In the genomic region with DNA sequence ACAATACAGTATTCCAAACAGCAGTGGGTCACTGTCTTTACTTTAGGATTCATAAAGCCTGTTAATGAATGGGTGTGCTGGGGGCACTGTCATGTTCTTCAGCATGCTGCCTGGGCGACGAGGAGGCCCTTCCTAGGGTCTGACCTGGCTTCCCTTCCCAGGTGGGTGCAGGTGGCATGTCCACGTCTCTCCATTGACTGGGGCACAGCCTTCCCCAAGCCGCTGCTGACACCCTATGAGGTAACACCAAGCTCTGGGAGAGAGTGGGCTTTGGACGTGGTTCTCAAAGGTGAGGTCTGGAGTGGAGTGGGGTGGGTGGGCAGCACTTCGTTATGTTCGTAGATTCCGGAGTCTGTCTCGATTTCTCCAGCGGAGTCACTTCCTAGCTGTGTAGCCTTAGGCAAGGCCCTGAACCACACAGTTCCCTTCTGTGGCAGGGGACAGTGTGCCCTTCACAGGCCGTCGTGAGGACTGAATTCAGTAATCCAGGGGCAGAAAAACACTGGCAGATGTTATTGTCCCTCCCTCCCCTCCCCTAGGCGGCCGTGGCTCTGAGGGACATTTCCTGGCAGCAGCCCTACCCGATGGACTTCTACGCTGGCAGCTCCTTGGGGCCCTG, we compare ENCODE assay signal across 8 cellular contexts. TPM values are rescaled to one million over a fixed set of nuclear protein-coding genes. Genes with fewer than 3 reads are reported as not detected.
DNase-seq lines count a peak whose midpoint lies in the region; ATAC-seq and TF ChIP-seq lines count a peak whose summit lies in the region.

No MANE protein-coding gene starts in this region.

- H3K9me3 ChIP-seq in GM23248 (ENCODE audit: low read depth) (no peaks in the 10 kb centered on the region), SU-DHL-6 (ENCODE audit: insufficient read depth, low read length) (no peaks in the 10 kb centered on the region), heart right ventricle (no peaks in the 10 kb centered on the region), spleen (no peaks in the 10 kb centered on the region)

- peaks cover 34% of the 10 kb centered on the region for H3F3A ChIP-seq in GM23248 (ENCODE audit: insufficient read depth)
- H3F3A ChIP-seq in SU-DHL-6 (ENCODE audit: insufficient read depth) = no peaks in the 10 kb centered on the region; the same call in 1 of the 2 replicates

- in situ Hi-C loops in GM23248 (cut with MboI) = no loop called here

- no peaks in the 10 kb centered on the region for H3K27me3 ChIP-seq in GM23248 (replicated peaks; ENCODE audit: insufficient read depth)
- no peaks in the 10 kb centered on the region for H3K27me3 ChIP-seq in SU-DHL-6 (ENCODE audit: low read length)
- no peaks in the 10 kb centered on the region for H3K27me3 ChIP-seq in heart right ventricle
- H3K27me3 ChIP-seq in spleen (replicated peaks in 1 of 7) = no peaks in the 10 kb centered on the region

- peak overlapping the region; percentile 85 for H3K27ac ChIP-seq in GM23248
- H3K27ac ChIP-seq in SU-DHL-6 (ENCODE audit: low read depth, low read length) = no peak overlapping the region
- H3K27ac ChIP-seq in heart right ventricle = peak overlapping the region in 9 of 10 donors; percentile 88 to 98 (median 93)
- H3K27ac ChIP-seq in spleen = peak overlapping the region; percentile 87 to 96 (median 93)

- H3K4me2 ChIP-seq in GM23248 (ENCODE audit: unreplicated experiment) (peak overlapping the region; percentile 95), SU-DHL-6 (ENCODE audit: low read depth, low read length, poor library complexity, severe bottlenecking) (peak overlapping the region; percentile 67)

- peak overlapping the region; percentile 69; the same call in 1 of the 2 replicates for H2AFZ ChIP-seq in GM23248
- peak overlapping the region; percentile 52 for H2AFZ ChIP-seq in SU-DHL-6 (ENCODE audit: low read depth, low read length, severe bottlenecking)

- H3K79me2 ChIP-seq in GM23248 (ENCODE audit: insufficient read depth) = peaks cover 30% of the 10 kb centered on the region
- peaks cover 6% of the 10 kb centered on the region; the same call in 1 of the 2 replicates for H3K79me2 ChIP-seq in SU-DHL-6 (ENCODE audit: insufficient read depth, low read length)

- DNase-seq in GM23248 (no peak), heart right ventricle (no peak), spleen (peak; percentile 79), SKM-1 treated with dmso at 0.1 percent for 144 hours (lab: John Stamatoyannopoulos, UW; ENCODE audit: unreplicated experiment) (no peak), SK-N-DZ (ENCODE audit: low spot score) (no peak), cortex of kidney (lab: John Stamatoyannopoulos, UW) (no peak)

- intact Hi-C loops in heart right ventricle (cut with DNase I) = loop anchor here in 4 of 10 donors (5.0 to 10.0 kb wide), 3 partner anchors 134 to 376 kb away; a partner anchor contains a TSS
- intact Hi-C loops in spleen (cut with DNase I; ENCODE audit: low total_unique reads) = no loop called here

- TF ChIP-seq CTCF in SU-DHL-6 (IDR thresholded peaks at IDR 0.05; ENCODE audit: insufficient read depth, low read length, poor library complexity, severe bottlenecking) (no peak), heart right ventricle (IDR thresholded peaks at IDR 0.05) (no peak), spleen (IDR thresholded peaks at IDR 0.05 in 8 of 11, conservative IDR thresholded peaks at IDR 0.05 in 3 of 11) (no peak)

- H3K4me1 ChIP-seq in GM23248 (ENCODE audit: insufficient read depth) = peaks cover 25% of the 10 kb centered on the region
- peaks cover 8 to 41% (median 26%) of the 10 kb centered on the region in 9 donors for H3K4me1 ChIP-seq in heart right ventricle
- peaks cover 0 to 40% (median 29%) of the 10 kb centered on the region in 6 donors for H3K4me1 ChIP-seq in spleen

- H3K36me3 ChIP-seq in GM23248 (ENCODE audit: low read depth) (peaks cover 12% of the 10 kb centered on the region; the same call in 1 of the 2 replicates), SU-DHL-6 (ENCODE audit: low read length) (no peaks in the 10 kb centered on the region), heart right ventricle (peaks cover 0 to 69% (median 31%) of the 10 kb centered on the region in 9 donors), spleen (peaks cover 0 to 67% (median 45%) of the 10 kb centered on the region in 6 donors)

- ATAC-seq in heart right ventricle = peak in 3 of 8 donors; percentile 2 to 25 (median 6)
- ATAC-seq in GM21619 (IDR thresholded peaks at IDR 0.05; ENCODE audit: unreplicated experiment) = no peak

- 44 to 47% methylated on average over 15 to 16 of the region's 16 CpGs for WGBS in GM23248 (ENCODE audit: low coverage in 1 of 2, low lambda C conversion rate in 2 of 2, missing lambda C conversion rate in 2 of 2), 2 experiments
- 43 to 50% methylated on average over 16 of the region's 16 CpGs for WGBS in heart right ventricle, 2 donors
- WGBS in spleen, 5 donors = 52 to 74% (median 56%) methylated on average over 12 to 16 of the region's 16 CpGs

- H3K4me3 ChIP-seq in GM23248 (peak overlapping the region; percentile 89), SU-DHL-6 (ENCODE audit: insufficient read depth, low read length, poor library complexity, severe bottlenecking) (peak overlapping the region; percentile 50), heart right ventricle (peak overlapping the region; percentile 53 to 97 (median 80)), spleen (peak overlapping the region; percentile 52 to 85 (median 74))

- TF ChIP-seq POLR2A in spleen (IDR thresholded peaks at IDR 0.05) = no peak

- H3K9ac ChIP-seq in GM23248 (peak overlapping the region; percentile 92), SU-DHL-6 (ENCODE audit: low read length) (peak overlapping the region; percentile 75; the same call in 1 of the 2 replicates)

- no peaks in the 10 kb centered on the region for H3K9me2 ChIP-seq in GM23248 (ENCODE audit: insufficient read depth)
- H3K9me2 ChIP-seq in SU-DHL-6 (replicated peaks; ENCODE audit: insufficient read depth, low read length) = no peaks in the 10 kb centered on the region

- H4K20me1 ChIP-seq in GM23248 (ENCODE audit: insufficient read depth) (no peaks in the 10 kb centered on the region), SU-DHL-6 (ENCODE audit: low read depth, low read length) (no peaks in the 10 kb centered on the region)

RNA-seq across cellular contexts. Expression of a gene that starts 0.8 kb away (rescaled TPM):
- total RNA-seq in GM23248 (2014; rRNA removed; shearing (Covaris generic)) = 67.3 and 92.0 TPM in 2 replicates
- polyA plus RNA-seq in GM23248 (2016; fragmentation: Nextera tagmentation; extraction: Ambion mirVana) = 63.5 and 66.1 TPM in 2 replicates
- total RNA-seq in heart right ventricle = 10 to 100 TPM; 15.3 to 25.4 (median 17.6) TPM
- polyA plus RNA-seq in heart right ventricle = 10 to 100 TPM; 43.3 to 47.5 TPM
- total RNA-seq in spleen = 10 to 100 TPM; 20.9 to 51.3 (median 28.9) TPM
- polyA plus RNA-seq in spleen = 10 to 100 TPM; 52.9 to 68.8 (median 66.4) TPM
- 40.6 and 46.7 TPM in 2 replicates for polyA plus RNA-seq in SK-N-DZ (2014; cell fraction: cytosol; rRNA removed)
- 28.2 and 44.6 TPM in 2 replicates for polyA plus RNA-seq in SK-N-DZ (2014; cell fraction: nucleus; rRNA removed)

RNA-seq across cellular contexts. Expression of a gene that starts 11.1 kb away (rescaled TPM):
- 51.2 and 58.1 TPM in 2 replicates for total RNA-seq in GM23248 (2014; rRNA removed; shearing (Covaris generic))
- polyA plus RNA-seq in GM23248 (2016; fragmentation: Nextera tagmentation; extraction: Ambion mirVana) (41.1 and 41.2 TPM in 2 replicates), heart right ventricle (10 to 100 TPM; 19.0 to 28.9 TPM), spleen (10 to 100 TPM; 20.6 to 37.9 (median 20.9) TPM)
- total RNA-seq in heart right ventricle (10 to 100 TPM; 22.8 to 40.0 (median 25.9) TPM), spleen (10 to 100 TPM; 38.3 to 58.5 (median 43.5) TPM)
- 48.4 and 48.9 TPM in 2 replicates for polyA plus RNA-seq in SK-N-DZ (2014; cell fraction: cytosol; rRNA removed)
- polyA plus RNA-seq in SK-N-DZ (2014; cell fraction: nucleus; rRNA removed) = 129 and 146 TPM in 2 replicates

RNA-seq across cellular contexts. Expression of a gene that starts 13.9 kb away (rescaled TPM):
- 35.0 and 59.8 TPM in 2 replicates for total RNA-seq in GM23248 (2014; rRNA removed; shearing (Covaris generic))
- polyA plus RNA-seq in GM23248 (2016; fragmentation: Nextera tagmentation; extraction: Ambion mirVana) (1.6 TPM in 2 replicates), heart right ventricle (10 to 100 TPM in 1 of 2 donors, 1 to 10 TPM in 1; 8.3 to 14.3 TPM), spleen (1 to 10 TPM; 1.3 to 4.7 (median 2.6) TPM)
- total RNA-seq in heart right ventricle (10 to 100 TPM in 7 of 10 donors, 1 to 10 TPM in 3; 3.5 to 37.5 (median 12.1) TPM), spleen (10 to 100 TPM in 6 of 7 donors, 1 to 10 TPM in 1; 7.0 to 59.6 (median 23.3) TPM)
- 0.89 and 4.4 TPM in 2 replicates for polyA plus RNA-seq in SK-N-DZ (2014; cell fraction: cytosol; rRNA removed)
- polyA plus RNA-seq in SK-N-DZ (2014; cell fraction: nucleus; rRNA removed) = 9.0 and 14.7 TPM in 2 replicates

RNA-seq across cellular contexts. Expression of a gene that starts 15.9 kb away (rescaled TPM):
- 0.22 TPM in 1 of 2 replicates, not detected in the other for total RNA-seq in GM23248 (2014; rRNA removed; shearing (Covaris generic))
- polyA plus RNA-seq in GM23248 (2016; fragmentation: Nextera tagmentation; extraction: Ambion mirVana) (not detected in 2 replicates), heart right ventricle (1 to 10 TPM; 3.0 to 3.1 TPM), spleen (under 1 TPM; 0.09 to 0.67 (median 0.26) TPM)
- total RNA-seq in heart right ventricle (1 to 10 TPM in 9 of 10 donors, under 1 TPM in 1; 0.81 to 6.3 (median 2.5) TPM), spleen (1 to 10 TPM in 5 of 7 donors, under 1 TPM in 2; 0.67 to 4.5 (median 2.1) TPM)
- not detected in 2 replicates for polyA plus RNA-seq in SK-N-DZ (2014; cell fraction: cytosol; rRNA removed)
- polyA plus RNA-seq in SK-N-DZ (2014; cell fraction: nucleus; rRNA removed) = 0.34 TPM in 1 of 2 replicates, not detected in the other
